Comparison of ENCODE assay signal across 15 cellular contexts in the genomic region with DNA sequence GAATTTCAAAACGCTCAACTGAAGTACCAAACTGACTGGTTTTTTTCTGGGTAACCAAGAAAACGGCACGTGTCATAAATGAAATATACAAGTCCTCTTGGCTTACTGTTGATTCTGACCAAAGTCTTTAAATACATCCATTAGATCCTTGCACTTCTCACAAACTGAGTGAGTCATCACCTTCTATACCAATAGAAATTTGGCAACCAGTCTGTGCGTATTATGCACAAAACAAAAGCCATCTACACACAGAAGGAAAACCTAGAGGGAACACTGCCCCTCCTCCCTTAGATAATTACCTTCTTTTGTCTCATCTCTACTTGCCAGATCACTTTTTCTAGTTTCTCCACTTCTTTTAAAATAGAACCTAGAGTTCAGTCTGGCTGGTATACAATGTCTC.
A peak's percentile ranks its signal among the peaks of the same experiment; 100 is the strongest.
DNase-seq lines count a peak whose midpoint lies in the region; ATAC-seq and TF ChIP-seq lines count a peak whose summit lies in the region.
"Had no signal": no experiment of that assay in that cellular context is flagged by ENCODE, and none has a peak within 500 bp of the region (broad histone marks: within the 10 kb centered on the region; RNA-seq: fewer than 3 reads in every experiment).

No MANE protein-coding gene starts in this region.

- H4K20me1 ChIP-seq in PC-9 (ENCODE audit: insufficient read depth): no peaks in the 10 kb centered on the region

- DNase-seq in DMS53 (lab: John Stamatoyannopoulos, UW) (peak; percentile 67), NB4 (ENCODE audit: low read depth) (peak; percentile 47), PC-9 (peak in 1 of 2 experiments; percentile 83), fibroblast of villous mesenchyme (ENCODE audit: low read depth) (peak; percentile 28), epidermal melanocyte (ENCODE audit: insufficient read length, low spot score) (no peak), prostate gland (ENCODE audit: low spot score) (no peak)
- no peak for DNase-seq in activated T-cell treated with anti-CD3 and anti-CD28 coated beads, Interleukin-2, amount 50 U/mL, for 4 hours
- DNase-seq: activated naive CD8-positive, alpha-beta T cell treated with anti-CD3 and anti-CD28 coated beads, Interleukin-2, amount 50 U/mL, for 24 hours; GF-D8; NCI-H524 treated with DMSO at 0.1 percent for 48 hours; stomach had no signal

- H3K9me3 ChIP-seq in PC-9 (ENCODE audit: insufficient read depth, low read depth): no peaks in the 10 kb centered on the region
- H3K9me3 ChIP-seq in prostate gland: no peaks in the 10 kb centered on the region
- H3K9me3 ChIP-seq: stomach had no signal

- H3K27ac ChIP-seq in PC-9: peak overlapping the region; percentile 78
- no peak overlapping the region for H3K27ac ChIP-seq in prostate gland
- H3K27ac ChIP-seq: C4-2B, stomach had no signal

- no TSS peak for BruUV-seq in PC-9 (replicated peaks; lab: Mats Ljungman, UMichigan)

- H3K27me3 ChIP-seq in PC-9 (ENCODE audit: insufficient read depth, low read depth) (no peaks in the 10 kb centered on the region), prostate gland (replicated peaks; ENCODE audit: insufficient read depth) (no peaks in the 10 kb centered on the region)
- H3K27me3 ChIP-seq: stomach had no signal

- no peak for ATAC-seq in HG02610 (IDR thresholded peaks at IDR 0.05; ENCODE audit: unreplicated experiment)
- no peak for ATAC-seq in activated T-cell treated with anti-CD3 and anti-CD28 coated beads, Interleukin-2, amount 50 U/mL, for 4 hours
- ATAC-seq: activated naive CD8-positive, alpha-beta T cell treated with anti-CD3 and anti-CD28 coated beads, Interleukin-2, amount 50 U/mL, for 24 hours had no signal

- no peak overlapping the region for H2AFZ ChIP-seq in PC-9

- TF ChIP-seq POLR2A in NB4 (IDR thresholded peaks at IDR 0.05; ENCODE audit: extremely low read depth, insufficient read length) (no peak), prostate gland (IDR thresholded peaks at IDR 0.05) (no peak)

- no peaks in the 10 kb centered on the region for H3K9me3 Mint-ChIP-seq in activated T-cell treated with anti-CD3 and anti-CD28 coated beads, Interleukin-2, amount 50 U/mL, for 4 hours
- H3K9me3 Mint-ChIP-seq: activated naive CD8-positive, alpha-beta T cell treated with anti-CD3 and anti-CD28 coated beads, Interleukin-2, amount 50 U/mL, for 24 hours; dendritic cell treated with granulocyte-macrophage colony-stimulating factor and Interleukin-4, amounts not matched to agents 40 ng/mL and 50 ng/mL, for 4 days; IgD-negative memory B cell had no signal

- no peaks in the 10 kb centered on the region for H3K9me2 ChIP-seq in PC-9 (ENCODE audit: insufficient read depth)

- H3K79me2 ChIP-seq in PC-9 (ENCODE audit: low read depth): no peaks in the 10 kb centered on the region

- H3K4me1 Mint-ChIP-seq in activated T-cell treated with anti-CD3 and anti-CD28 coated beads, Interleukin-2, amount 50 U/mL, for 4 hours (ENCODE audit: low read depth): peaks cover 6% of the 10 kb centered on the region

- WGBS in prostate gland: 46% methylated on average over 4 of the region's 4 CpGs

- intact Hi-C loops in PC-9 (cut with micrococcal nuclease; ENCODE audit: unreplicated experiment) (loop anchor here (10.0 kb wide), 1 partner anchor 455 kb away; a partner anchor contains a TSS), prostate gland (cut with DNase I) (loop anchor here (5.0 kb wide), 1 partner anchor 188 kb away; no protein-coding TSS in a partner anchor)

- H3K36me3 ChIP-seq in PC-9 (ENCODE audit: low read depth): peaks cover 6% of the 10 kb centered on the region; the same call in 1 of the 2 replicates
- H3K36me3 ChIP-seq in prostate gland: no peaks in the 10 kb centered on the region

- peaks cover 47% of the 10 kb centered on the region for H3K4me1 ChIP-seq in PC-9 (replicated peaks; ENCODE audit: insufficient read depth)
- H3K4me1 ChIP-seq in prostate gland (replicated peaks): no peaks in the 10 kb centered on the region

- H3K36me3 Mint-ChIP-seq in activated T-cell treated with anti-CD3 and anti-CD28 coated beads, Interleukin-2, amount 50 U/mL, for 4 hours (ENCODE audit: insufficient read depth): no peaks in the 10 kb centered on the region
- H3K36me3 Mint-ChIP-seq: IgD-negative memory B cell had no signal

- peaks cover 4% of the 10 kb centered on the region for H3K27me3 Mint-ChIP-seq in activated T-cell treated with anti-CD3 and anti-CD28 coated beads, Interleukin-2, amount 50 U/mL, for 4 hours (ENCODE audit: low read depth)
- H3K27me3 Mint-ChIP-seq: activated naive CD8-positive, alpha-beta T cell treated with anti-CD3 and anti-CD28 coated beads, Interleukin-2, amount 50 U/mL, for 24 hours; dendritic cell treated with granulocyte-macrophage colony-stimulating factor and Interleukin-4, amounts not matched to agents 40 ng/mL and 50 ng/mL, for 4 days; IgD-negative memory B cell had no signal

- no peak for TF ChIP-seq CTCF in NB4 (IDR thresholded peaks at IDR 0.05; ENCODE audit: low read depth, low read length)
- no peak for TF ChIP-seq CTCF in PC-9 (conservative IDR thresholded peaks at IDR 0.05)
- no peak for TF ChIP-seq CTCF in fibroblast of villous mesenchyme (IDR thresholded peaks at IDR 0.05; ENCODE audit: insufficient read depth, low read depth, low read length)
- no peak for TF ChIP-seq CTCF in prostate gland (IDR thresholded peaks at IDR 0.05)

- POLR2A ChIA-PET in PC-9 (lab: Charles Lee; ENCODE audit: unreplicated experiment): no interaction called here

- H3K4me3 ChIP-seq in NB4 (ENCODE audit: low read depth, low read length) (no peak overlapping the region), PC-9 (no peak overlapping the region), fibroblast of villous mesenchyme (ENCODE audit: low read depth, low read length) (no peak overlapping the region), prostate gland (no peak overlapping the region)
- H3K4me3 ChIP-seq: stomach had no signal

- peak overlapping the region; percentile 80 for H3K4me2 ChIP-seq in PC-9

- H3F3A ChIP-seq in PC-9 (ENCODE audit: insufficient read depth, low read depth): peaks cover 43% of the 10 kb centered on the region

- H3K4me3 Mint-ChIP-seq in activated T-cell treated with anti-CD3 and anti-CD28 coated beads, Interleukin-2, amount 50 U/mL, for 4 hours: no peak overlapping the region
- H3K4me3 Mint-ChIP-seq: activated naive CD8-positive, alpha-beta T cell treated with anti-CD3 and anti-CD28 coated beads, Interleukin-2, amount 50 U/mL, for 24 hours; dendritic cell treated with granulocyte-macrophage colony-stimulating factor and Interleukin-4, amounts not matched to agents 40 ng/mL and 50 ng/mL, for 4 days; IgD-negative memory B cell had no signal

- CTCF ChIA-PET in PC-9 (lab: Charles Lee): no interaction called here

Comparison
In these comparisons a context has a peak if more than half of its experiments do, and no peak if none do; other contexts are left out.
1. DNase-seq: peak in DMS53 (single experiment), NB4 (single experiment) and fibroblast of villous mesenchyme (single experiment); none in epidermal melanocyte (single experiment), activated T-cell treated with anti-CD3 and anti-CD28 coated beads, Interleukin-2, amount 50 U/mL, for 4 hours (single experiment) and prostate gland (single experiment).